In genomic region chr11:59400461-59401261, GRCh38 we compare ENCODE assay signal across 2 cellular contexts.
A peak's percentile ranks its signal among the peaks of the same experiment; 100 is the strongest.
TF ChIP-seq lines count a peak whose summit lies in the region.

No MANE protein-coding gene starts in this region.

TF ChIP-seq in liver, 16 proteins besides CTCF, POLR2A, EP300 and RAD21:
- peak; percentile 19 for TF ChIP-seq SP1 (IDR thresholded peaks at IDR 0.05)
- no peak for TF ChIP-seq HNF4G (IDR thresholded peaks at IDR 0.05)
- peak; percentile 43 to 60 for TF ChIP-seq HNF4A (conservative IDR thresholded peaks at IDR 0.05)
- no peak for TF ChIP-seq MAX (IDR thresholded peaks at IDR 0.05)

TF ChIP-seq in HepG2, 621 proteins besides CTCF, POLR2A, EP300 and RAD21:
- TF ChIP-seq ZNF317 (CRISPR knock-in tag; IDR thresholded peaks at IDR 0.05) (no peak), CREB3 (CRISPR knock-in tag; IDR thresholded peaks at IDR 0.05) (no peak), KLF11 (CRISPR knock-in tag; IDR thresholded peaks at IDR 0.05) (no peak), NFIC (IDR thresholded peaks at IDR 0.05; ENCODE audit: low read length) (no peak), BORCS8-MEF2B (CRISPR knock-in tag; IDR thresholded peaks at IDR 0.05) (no peak), ZMYM2 (CRISPR knock-in tag; IDR thresholded peaks at IDR 0.05) (no peak)
TF ChIP-seq in HepG2: peak in this region for 0.
